ENCODE assay signal across 8 cellular contexts in the genomic region with DNA sequence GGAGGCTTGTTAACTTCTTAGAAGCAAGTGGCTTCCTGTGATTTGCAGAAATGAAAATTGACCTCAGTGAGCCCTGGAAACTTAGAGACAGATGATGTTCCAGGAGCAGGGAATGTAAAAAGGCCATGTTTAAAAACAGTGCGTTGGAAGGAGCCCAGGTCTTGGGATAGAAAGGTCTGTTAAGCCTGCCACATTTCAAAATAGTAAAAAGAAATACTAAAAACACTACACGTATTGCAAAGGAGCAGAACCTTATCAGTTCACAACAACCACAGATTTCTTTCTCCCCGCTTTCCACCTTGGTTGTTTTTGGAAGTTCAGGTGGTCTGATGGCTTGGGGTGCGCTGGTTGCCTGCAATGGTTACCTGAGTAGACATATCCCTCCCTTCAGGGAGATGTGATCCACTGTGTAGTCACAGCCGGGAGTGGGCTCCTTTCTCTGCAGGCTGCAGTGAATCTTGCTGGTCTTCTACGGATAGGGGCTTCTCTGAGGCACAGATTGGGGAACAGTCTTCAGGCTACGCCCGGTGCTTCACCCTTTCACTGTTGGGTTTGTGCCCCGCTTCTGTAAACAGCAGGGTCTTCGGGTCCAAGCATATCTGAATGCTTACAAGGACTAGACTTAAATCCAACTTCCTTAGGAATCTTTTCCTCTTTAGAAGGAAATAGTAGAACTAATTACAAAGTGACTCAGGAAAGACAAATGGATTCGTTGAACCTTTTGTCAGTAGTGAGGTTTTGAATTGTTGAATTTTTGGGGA. TPM values are rescaled to one million over a fixed set of nuclear protein-coding genes. Genes with fewer than 3 reads are reported as not detected.
DNase-seq lines count a peak whose midpoint lies in the region; ATAC-seq, FAIRE-seq and TF ChIP-seq lines count a peak whose summit lies in the region.

No MANE protein-coding gene starts in this region.

- H3K9ac ChIP-seq in HepG2 (ENCODE audit: insufficient read depth, low read depth, low read length): peak overlapping the region; percentile 83

- intact Hi-C loops in heart right ventricle (cut with DNase I): loop anchor here in 9 of 10 donors (1.0 to 10.0 kb wide), 9 partner anchors 16 to 299 kb away; a partner anchor contains a TSS
- intact Hi-C loops in Right ventricle myocardium inferior (cut with DNase I): loop anchor here (2.0 to 10.0 kb wide), 5 partner anchors 17 to 299 kb away; a partner anchor contains a TSS
- intact Hi-C loops in ascending aorta (cut with DNase I): loop anchor here (1.0 kb wide), 1 partner anchor 213 kb away; no protein-coding TSS in a partner anchor
- intact Hi-C loops in HepG2 (cut with micrococcal nuclease; ENCODE audit: unreplicated experiment): loop anchor here (1.0 to 5.0 kb wide), 6 partner anchors 17 to 212 kb away; no protein-coding TSS in a partner anchor

- FAIRE-seq in HepG2 (lab: Jason Lieb, UNC): no peak
- no peak for FAIRE-seq in urothelium cell line (lab: Jason Lieb, UNC)

- H3K9me3 ChIP-seq in heart right ventricle (no peaks in the 10 kb centered on the region), ascending aorta (no peaks in the 10 kb centered on the region), HepG2 (ENCODE audit: low read length) (no peaks in the 10 kb centered on the region)

- POLR2A ChIA-PET in HepG2 (lab: Yijun Ruan, JAX): no interaction called here

- WGBS in heart right ventricle, 2 donors: 6 to 11% methylated on average over 11 of the region's 11 CpGs
- WGBS in HepG2 (ENCODE audit: low lambda C conversion rate): 18% methylated on average over 11 of the region's 11 CpGs

- TF ChIP-seq POLR2A in HepG2 (IDR thresholded peaks at IDR 0.05; ENCODE audit: insufficient read depth in 1 of 2, low read depth in 2 of 2, low read length in 2 of 2) (no peak), erythroblast (IDR thresholded peaks at IDR 0.05; ENCODE audit: low read length) (no peak)

- no peak for TF ChIP-seq EP300 in HepG2 (IDR thresholded peaks at IDR 0.05; ENCODE audit: low read depth in 2 of 2, low read length in 2 of 2)
- no peak for TF ChIP-seq EP300 in HepG2 (CRISPR knock-in tag; IDR thresholded peaks at IDR 0.05; ENCODE audit: borderline replicate concordance)

- H3K27ac ChIP-seq in heart right ventricle: peak overlapping the region in 9 of 10 donors; percentile 74 to 99 (median 95)
- H3K27ac ChIP-seq in ascending aorta: peak overlapping the region; percentile 56 to 99
- peak overlapping the region; percentile 71 for H3K27ac ChIP-seq in HepG2 (ENCODE audit: extremely low read length, insufficient read depth, low read length)

- no peak for TF ChIP-seq CTCF in heart right ventricle (IDR thresholded peaks at IDR 0.05)
- TF ChIP-seq CTCF in ascending aorta (IDR thresholded peaks at IDR 0.05): no peak
- no peak for TF ChIP-seq CTCF in HepG2 (CRISPR knock-in tag; IDR thresholded peaks at IDR 0.05)

- in situ Hi-C loops in HepG2 (cut with HindIII; ENCODE audit: extremely low pct_ligation_motif_present, low pct_unique_long_range_greater_than_20kb): loop anchor here (10.0 kb wide), 1 partner anchor 209 kb away; no protein-coding TSS in a partner anchor

- CTCF ChIA-PET in HepG2 (lab: Yijun Ruan, JAX; ENCODE audit: low intra/inter-chr PET ratio, low total read pairs): no interaction called here

- no TSS peak for BruUV-seq in HepG2 (replicated peaks; lab: Mats Ljungman, UMichigan)

- H3K4me1 ChIP-seq in heart right ventricle (peaks cover 0 to 63% (median 52%) of the 10 kb centered on the region in 9 donors), ascending aorta (peaks cover 2 to 17% of the 10 kb centered on the region in 2 donors), HepG2 (ENCODE audit: insufficient read depth, low read length) (peaks cover 71% of the 10 kb centered on the region)

- peaks cover 57% of the 10 kb centered on the region for H3K79me2 ChIP-seq in HepG2 (ENCODE audit: insufficient read depth, low read length)

- DNase-seq in heart right ventricle: no peak
- DNase-seq in Right ventricle myocardium inferior (ENCODE audit: missing footprints): no peak
- no peak for DNase-seq in ascending aorta (ENCODE audit: low spot score in 2 of 2)
- DNase-seq in HepG2 (ENCODE audit: low spot score): no peak
- DNase-seq in urothelium cell line (ENCODE audit: low spot score): peak; percentile 21
- DNase-seq in erythroblast (lab: John Stamatoyannopoulos, UW): no peak
- DNase-seq in D341Med (ENCODE audit: low spot score): no peak

- TF ChIP-seq RAD21 in HepG2 (CRISPR knock-in tag; IDR thresholded peaks at IDR 0.05): no peak

- no peak for ATAC-seq in heart right ventricle
- no peak for ATAC-seq in Right ventricle myocardium inferior
- no peak for ATAC-seq in HepG2
- no peak for ATAC-seq in GM19452 (IDR thresholded peaks at IDR 0.05; ENCODE audit: unreplicated experiment)

- H3K4me2 ChIP-seq in HepG2 (ENCODE audit: low read depth, low read length): peak overlapping the region; percentile 91

- H3K4me3 ChIP-seq in heart right ventricle (peak overlapping the region; percentile 31 to 98 (median 74)), ascending aorta (peak overlapping the region; percentile 85 to 97), HepG2 (replicated peaks in 1 of 3; ENCODE audit: insufficient read depth in 1 of 3, low read depth in 2 of 3, low read length in 3 of 3) (peak overlapping the region; percentile 76 to 100 (median 84))

- peaks cover 17% of the 10 kb centered on the region for H4K20me1 ChIP-seq in HepG2 (ENCODE audit: insufficient read depth, low read length)

- H2AFZ ChIP-seq in HepG2 (ENCODE audit: low read length): no peak overlapping the region

- H3K36me3 ChIP-seq in heart right ventricle: peaks cover 0 to 5% (median 0%) of the 10 kb centered on the region in 9 donors
- no peaks in the 10 kb centered on the region for H3K36me3 ChIP-seq in ascending aorta
- H3K36me3 ChIP-seq in HepG2 (replicated peaks in 1 of 2; ENCODE audit: control insufficient read depth in 1 of 2, insufficient read depth in 2 of 2, low read length in 2 of 2): no peaks in the 10 kb centered on the region; a peak in 3 of 5 replicates

- peaks cover 0 to 76% (median 0%) of the 10 kb centered on the region in 7 donors for H3K27me3 ChIP-seq in heart right ventricle
- H3K27me3 ChIP-seq in ascending aorta: no peaks in the 10 kb centered on the region
- no peaks in the 10 kb centered on the region for H3K27me3 ChIP-seq in HepG2 (ENCODE audit: control insufficient read depth in 1 of 2, insufficient read depth in 2 of 2, low read length in 2 of 2)

TF ChIP-seq in HepG2, 621 proteins besides CTCF, POLR2A, EP300 and RAD21 (continues in another document):
- TF ChIP-seq MEF2D (CRISPR knock-in tag; IDR thresholded peaks at IDR 0.05) (no peak), ZNF564 (CRISPR knock-in tag; IDR thresholded peaks at IDR 0.05) (0 out of 2 replicates have a peak, but pooled peaks have one; percentile 24), SAP130 (CRISPR knock-in tag; IDR thresholded peaks at IDR 0.05; ENCODE audit: low read depth) (0 out of 2 replicates have a peak, but pooled peaks have one; percentile 9), HDAC6 (IDR thresholded peaks at IDR 0.05; ENCODE audit: low read depth, low read length) (no peak), POGZ (CRISPR knock-in tag; IDR thresholded peaks at IDR 0.05) (no peak), ZNF619 (CRISPR knock-in tag; IDR thresholded peaks at IDR 0.05) (no peak), ZNF570 (CRISPR knock-in tag; IDR thresholded peaks at IDR 0.05; ENCODE audit: borderline replicate concordance) (no peak), FOXC1 (CRISPR knock-in tag; IDR thresholded peaks at IDR 0.05; ENCODE audit: borderline replicate concordance) (no peak), SAFB2 (CRISPR knock-in tag; IDR thresholded peaks at IDR 0.05; ENCODE audit: borderline replicate concordance, low read depth) (no peak), ZNF879 (CRISPR knock-in tag; IDR thresholded peaks at IDR 0.05) (no peak), ZBTB7B (CRISPR knock-in tag; IDR thresholded peaks at IDR 0.05) (no peak), TCF7 (IDR thresholded peaks at IDR 0.05; ENCODE audit: low read depth) (no peak), ZNF543 (CRISPR knock-in tag; IDR thresholded peaks at IDR 0.05) (no peak), CCDC6 (CRISPR knock-in tag; IDR thresholded peaks at IDR 0.05) (0 out of 2 replicates have a peak, but pooled peaks have one; percentile 22), ZNF333 (CRISPR knock-in tag; IDR thresholded peaks at IDR 0.05; ENCODE audit: borderline replicate concordance) (no peak)

RNA-seq across cellular contexts. Expression of a gene that starts 1.9 kb away (rescaled TPM):
- total RNA-seq in heart right ventricle (100 to 1,000 TPM; 107 to 138 (median 117) TPM), Right ventricle myocardium inferior (126 TPM), ascending aorta (112 TPM), HepG2 (2016; rRNA removed; fragmentation: Illumina TruSeq; extraction: Trizol) (30.5 and 40.7 TPM in 2 replicates)
- polyA plus RNA-seq in heart right ventricle (10 to 100 TPM; 12.7 to 19.1 TPM), HepG2 (2011; rRNA removed) (17.0 and 20.1 TPM in 2 replicates)
- 8.3 and 11.7 TPM in 2 replicates for total RNA-seq in HepG2 (2016; cell fraction: cytosol; rRNA removed; fragmentation: Illumina TruSeq; extraction: Trizol; ENCODE audit: low read depth)
- total RNA-seq in HepG2 (2016; cell fraction: insoluble cytoplasmic fraction; rRNA removed; fragmentation: Illumina TruSeq; extraction: Trizol): 29.5 and 36.2 TPM in 2 replicates
- 23.8 and 25.3 TPM in 2 replicates for total RNA-seq in HepG2 (2016; cell fraction: membrane; rRNA removed; fragmentation: Illumina TruSeq; extraction: Trizol)
- total RNA-seq in HepG2 (2016; cell fraction: nucleus; rRNA removed; fragmentation: Illumina TruSeq; extraction: Trizol): 42.8 and 45.0 TPM in 2 replicates
- polyA plus RNA-seq in HepG2 (2011; cell fraction: cytosol; rRNA removed): 13.0 and 14.1 TPM in 2 replicates
- 33.6 and 34.8 TPM in 2 replicates for polyA plus RNA-seq in HepG2 (2011; cell fraction: nucleus; rRNA removed)
- polyA plus RNA-seq in HepG2 (2012): 25.7 and 29.3 TPM in 2 replicates
- polyA plus RNA-seq in HepG2 (2016; cell fraction: cytosol; fragmentation: Illumina TruSeq; extraction: Trizol; ENCODE audit: low read depth): 0.77 and 0.92 TPM in 2 replicates
- polyA plus RNA-seq in HepG2 (2016; cell fraction: insoluble cytoplasmic fraction; fragmentation: Illumina TruSeq; extraction: Trizol; ENCODE audit: low read depth): 19.7 and 21.0 TPM in 2 replicates
- 2.6 and 3.3 TPM in 2 replicates for polyA plus RNA-seq in HepG2 (2016; cell fraction: membrane; fragmentation: Illumina TruSeq; extraction: Trizol; ENCODE audit: low read depth)
- 21.1 and 21.8 TPM in 2 replicates for polyA plus RNA-seq in HepG2 (2016; cell fraction: nucleus; fragmentation: Illumina TruSeq; extraction: Trizol; ENCODE audit: insufficient read depth, low read depth)
- 45.9 and 178 TPM in 2 replicates for polyA minus RNA-seq in HepG2 (2011; rRNA and poly(A)+ RNA removed; ENCODE audit: low replicate concordance)
- polyA minus RNA-seq in HepG2 (2011; cell fraction: cytosol; rRNA and poly(A)+ RNA removed): 37.4 and 37.9 TPM in 2 replicates
- polyA minus RNA-seq in HepG2 (2011; cell fraction: nucleus; rRNA and poly(A)+ RNA removed): 69.4 and 79.4 TPM in 2 replicates
